1 cellular context compared by ENCODE assay signal in genomic region chr1:25116832-25117231, GRCh38.
TF ChIP-seq lines count a peak whose summit lies in the region.

No MANE protein-coding gene starts in this region.

TF ChIP-seq in K562, 482 proteins besides CTCF, POLR2A, EP300 and RAD21 (continued from another document):
- TF ChIP-seq E2F6 (IDR thresholded peaks at IDR 0.05; ENCODE audit: borderline replicate concordance in 1 of 2, extremely low read depth in 1 of 2, insufficient read depth in 1 of 2, insufficient read length in 1 of 2, low read depth in 1 of 2, low read length in 1 of 2, poor library complexity in 1 of 2, severe bottlenecking in 1 of 2) (no peak), SPI1 (IDR thresholded peaks at IDR 0.05; ENCODE audit: borderline replicate concordance, low read depth, low read length) (no peak), MCM3 (IDR thresholded peaks at IDR 0.05) (no peak)
